In genomic region chr5:51375084-51375483, GRCh38 we compare ENCODE assay signal across 23 cellular contexts. TPM values are rescaled to one million over a fixed set of nuclear protein-coding genes. Genes with fewer than 3 reads are reported as not detected.
"Had no signal": no experiment of that assay in that cellular context is flagged by ENCODE, and none has a peak within 500 bp of the region (broad histone marks: within the 10 kb centered on the region; RNA-seq: fewer than 3 reads in every experiment).

No MANE protein-coding gene starts in this region.

- ATAC-seq: Panc1, PC-3, SK-N-SH treated with all-trans-retinoic acid at 6 μM for 48 hours had no signal

- DNase-seq: Karpas-422, KG1, MG63, NCI-H1092 treated with DMSO at 0.1 percent for 48 hours, NCI-H1436, NCI-H187, NCI-H2029, NCI-H2081 treated with DMSO at 0.1 percent for 48 hours, NCI-H2171, NCI-H226, NCI-H446, NCI-H510A, NCI-H524 treated with DMSO at 0.1 percent for 48 hours, NCI-H69, NCI-H774, PC-3, SHP77 had no signal

- H3K27ac ChIP-seq: HL-60, RWPE1 had no signal

- H3K27me3 ChIP-seq: MG63 had no signal

- H3K4me3 ChIP-seq: MG63 had no signal

- FAIRE-seq: HTR-8/SVneo had no signal

- H3K36me3 ChIP-seq: MG63 had no signal

- H3K9me3 ChIP-seq: MG63 had no signal

RNA-seq across cellular contexts. Expression of gene ISL1, which starts 8.2 kb away (rescaled TPM):
- total RNA-seq: OCI-LY7 had no signal
